In the genomic region with DNA sequence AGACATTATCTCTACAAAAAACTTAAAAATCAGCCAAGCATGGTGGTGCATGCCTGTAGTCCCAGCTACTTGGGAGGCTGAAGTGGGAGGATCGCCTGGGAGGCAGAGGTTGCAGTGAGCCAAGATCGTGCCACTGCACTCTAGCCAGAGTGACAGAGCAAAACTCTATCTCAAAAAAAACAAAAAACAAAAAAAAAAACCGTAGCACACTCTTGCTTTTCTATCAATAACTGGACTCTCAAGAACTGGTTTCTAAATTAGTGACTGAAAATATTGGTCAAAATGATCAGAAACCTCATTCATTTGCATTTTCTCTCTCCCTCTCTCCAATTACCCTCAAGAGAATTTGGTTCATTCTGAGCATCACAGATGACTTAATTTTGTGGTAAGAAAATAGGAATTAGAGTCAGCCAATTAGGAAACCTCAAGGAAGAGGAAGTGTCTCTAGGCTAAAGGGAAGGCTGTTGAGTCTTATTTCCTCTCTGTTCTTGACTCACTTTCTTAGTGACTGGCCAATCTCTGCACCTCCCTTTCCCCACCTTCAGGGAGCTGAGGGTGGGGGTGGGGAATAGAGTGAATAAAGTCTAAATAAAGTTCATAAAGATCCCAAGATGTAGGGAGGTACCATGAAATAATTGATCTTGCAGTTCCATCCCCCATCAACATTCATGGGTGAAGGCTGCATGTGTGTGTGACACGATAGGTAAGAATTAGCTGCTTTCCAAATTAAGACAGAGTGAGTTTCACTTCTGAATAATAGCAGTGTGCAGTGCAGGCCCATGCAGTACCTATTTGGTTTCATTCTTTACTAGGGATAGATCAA, we compare ENCODE assay signal across 8 cellular contexts. TPM values are rescaled to one million over a fixed set of nuclear protein-coding genes. Genes with fewer than 3 reads are reported as not detected.
DNase-seq lines count a peak whose midpoint lies in the region; ATAC-seq lines count a peak whose summit lies in the region.

No MANE protein-coding gene starts in this region.

- peaks cover 4 to 12% of the 10 kb centered on the region in 2 donors for H3K36me3 Mint-ChIP-seq in activated naive CD4-positive, alpha-beta T cell treated with anti-CD3 and anti-CD28 coated beads, Interleukin-2, amount 50 U/mL, for 72 hours
- H3K36me3 Mint-ChIP-seq in stimulated activated naive B cell treated with anti-CD40 and anti-IgM and Interleukin-4, amounts not matched to agents 10 μg/mL and 1 μg/mL and 100 μg/mL, for 72 hours = peaks cover 14 to 33% of the 10 kb centered on the region in 2 donors

- H3K4me3 ChIP-seq in Jurkat, Clone E6-1 (ENCODE audit: low read length) = peak overlapping the region; percentile 52

- peak; percentile 84 for DNase-seq in Jurkat, Clone E6-1 (ENCODE audit: low read depth, low spot score)
- DNase-seq in activated naive CD4-positive, alpha-beta T cell treated with anti-CD3 and anti-CD28 coated beads, Interleukin-2, amount 50 U/mL, for 72 hours (ENCODE audit: low spot score in 2 of 2) = peak in 1 of 2 donors; percentile 22
- peak; percentile 54 for DNase-seq in stimulated activated naive B cell treated with anti-CD40 and anti-IgM and Interleukin-4, amounts not matched to agents 10 μg/mL and 1 μg/mL and 100 μg/mL, for 72 hours
- DNase-seq in NK-92 treated with Interleukin-12 subunit alpha and Interleukin-12 subunit beta, amount 100 ng/mL, for 24 hours (lab: John Stamatoyannopoulos, UW) = no peak
- DNase-seq in DMS 273 treated with DMSO at 0.1 percent for 48 hours (lab: John Stamatoyannopoulos, UW) (no peak), hypothalamus (lab: John Stamatoyannopoulos, UW) (no peak)

- ATAC-seq in GM18498 (IDR thresholded peaks at IDR 0.05; ENCODE audit: unreplicated experiment) (peak; percentile 76), GM21576 (IDR thresholded peaks at IDR 0.05; ENCODE audit: unreplicated experiment) (peak; percentile 61)
- peak; percentile 60 to 61 for ATAC-seq in activated naive CD4-positive, alpha-beta T cell treated with anti-CD3 and anti-CD28 coated beads, Interleukin-2, amount 50 U/mL, for 72 hours
- ATAC-seq in stimulated activated naive B cell treated with anti-CD40 and anti-IgM and Interleukin-4, amounts not matched to agents 10 μg/mL and 1 μg/mL and 100 μg/mL, for 72 hours (replicated peaks) = peak; percentile 79 to 83

- H3K27me3 Mint-ChIP-seq in stimulated activated naive B cell treated with anti-CD40 and anti-IgM and Interleukin-4, amounts not matched to agents 10 μg/mL and 1 μg/mL and 100 μg/mL, for 72 hours = no peaks in the 10 kb centered on the region

- H3K4me1 Mint-ChIP-seq in stimulated activated naive B cell treated with anti-CD40 and anti-IgM and Interleukin-4, amounts not matched to agents 10 μg/mL and 1 μg/mL and 100 μg/mL, for 72 hours = peaks cover 53 to 62% of the 10 kb centered on the region in 2 donors

- no peaks in the 10 kb centered on the region for H3K9me3 Mint-ChIP-seq in activated naive CD4-positive, alpha-beta T cell treated with anti-CD3 and anti-CD28 coated beads, Interleukin-2, amount 50 U/mL, for 72 hours
- H3K9me3 Mint-ChIP-seq in stimulated activated naive B cell treated with anti-CD40 and anti-IgM and Interleukin-4, amounts not matched to agents 10 μg/mL and 1 μg/mL and 100 μg/mL, for 72 hours = peaks cover 1 to 5% of the 10 kb centered on the region in 2 donors

- peak overlapping the region; percentile 91 to 98 for H3K27ac Mint-ChIP-seq in activated naive CD4-positive, alpha-beta T cell treated with anti-CD3 and anti-CD28 coated beads, Interleukin-2, amount 50 U/mL, for 72 hours
- H3K27ac Mint-ChIP-seq in stimulated activated naive B cell treated with anti-CD40 and anti-IgM and Interleukin-4, amounts not matched to agents 10 μg/mL and 1 μg/mL and 100 μg/mL, for 72 hours = peak overlapping the region; percentile 97

- peak overlapping the region; percentile 69 to 72 for H3K4me3 Mint-ChIP-seq in stimulated activated naive B cell treated with anti-CD40 and anti-IgM and Interleukin-4, amounts not matched to agents 10 μg/mL and 1 μg/mL and 100 μg/mL, for 72 hours

RNA-seq across cellular contexts. Expression of gene PSMA6, which starts 6.8 kb away (rescaled TPM):
- 613 TPM for polyA plus RNA-seq in Jurkat, Clone E6-1 (2012; ENCODE audit: insufficient read depth, insufficient read length)
- total RNA-seq in activated naive CD4-positive, alpha-beta T cell treated with anti-CD3 and anti-CD28 coated beads, Interleukin-2, amount 50 U/mL, for 72 hours = 100 to 1,000 TPM; 293 to 408 TPM

Comparison
In these comparisons a context has a peak if more than half of its experiments do, and no peak if none do; other contexts are left out.
1. DNase-seq: peak in Jurkat, Clone E6-1 (single experiment) and stimulated activated naive B cell treated with anti-CD40 and anti-IgM and Interleukin-4, amounts not matched to agents 10 μg/mL and 1 μg/mL and 100 μg/mL, for 72 hours (single experiment); none in NK-92 treated with Interleukin-12 subunit alpha and Interleukin-12 subunit beta, amount 100 ng/mL, for 24 hours (single experiment), DMS 273 treated with DMSO at 0.1 percent for 48 hours (single experiment) and hypothalamus (0 of 51).
2. Peak in every context shown above with its lines, with median percentiles within 50 percentile points of each other: ATAC-seq.